ENCODE assay signal across 8 cellular contexts in genomic region chr13:94550030-94550738, GRCh38. TPM values are rescaled to one million over a fixed set of nuclear protein-coding genes. Genes with fewer than 3 reads are reported as not detected.
DNase-seq lines count a peak whose midpoint lies in the region; ATAC-seq and TF ChIP-seq lines count a peak whose summit lies in the region.

No MANE protein-coding gene starts in this region.

- H3K9me3 ChIP-seq in SJSA1 (replicated peaks) = no peaks in the 10 kb centered on the region

- no peaks in the 10 kb centered on the region for H3K36me3 ChIP-seq in SJSA1

- peaks cover 7% of the 10 kb centered on the region for H3K9me3 Mint-ChIP-seq in T-helper 2 cell treated with Interferon-gamma antibody and Interleukin-4, amounts not matched to agents 5 μg/mL and 100 μg/mL, for 36 hours
- peaks cover 3% of the 10 kb centered on the region for H3K9me3 Mint-ChIP-seq in natural killer cell treated with Interleukin-12 subunit alpha and Interleukin-12 subunit beta and Interleukin-15 and Interleukin-18, amount 100 ng/mL, for 72 hours

- DNase-seq in T-helper 2 cell treated with Interferon-gamma antibody and Interleukin-4, amounts not matched to agents 5 μg/mL and 100 μg/mL, for 36 hours (ENCODE audit: low spot score) = no peak
- DNase-seq in T-helper 2 cell = no peak
- no peak for DNase-seq in SJSA1 (ENCODE audit: low read depth in 1 of 2, low spot score in 2 of 2)
- peak; percentile 13 for DNase-seq in epithelial cell of proximal tubule (ENCODE audit: low read depth)
- DNase-seq in natural killer cell treated with Interleukin-12 subunit alpha and Interleukin-12 subunit beta and Interleukin-15 and Interleukin-18, amount 100 ng/mL, for 72 hours (ENCODE audit: low spot score) = no peak
- no peak for DNase-seq in stimulated activated CD4-positive, alpha-beta T cell treated with anti-CD3 and anti-CD28 coated beads, Interleukin-15, amount 100 ng/mL, for 24 hours
- DNase-seq in T-helper 9 cell = no peak

- no peak overlapping the region for H3K27ac ChIP-seq in SJSA1

- peak overlapping the region; percentile 94 for H3K4me3 Mint-ChIP-seq in T-helper 2 cell treated with Interferon-gamma antibody and Interleukin-4, amounts not matched to agents 5 μg/mL and 100 μg/mL, for 36 hours
- peak overlapping the region; percentile 89 for H3K4me3 Mint-ChIP-seq in natural killer cell treated with Interleukin-12 subunit alpha and Interleukin-12 subunit beta and Interleukin-15 and Interleukin-18, amount 100 ng/mL, for 72 hours

- peaks cover 18% of the 10 kb centered on the region for H3K27me3 Mint-ChIP-seq in T-helper 2 cell treated with Interferon-gamma antibody and Interleukin-4, amounts not matched to agents 5 μg/mL and 100 μg/mL, for 36 hours (ENCODE audit: low read depth)
- no peaks in the 10 kb centered on the region for H3K27me3 Mint-ChIP-seq in natural killer cell treated with Interleukin-12 subunit alpha and Interleukin-12 subunit beta and Interleukin-15 and Interleukin-18, amount 100 ng/mL, for 72 hours

- no peaks in the 10 kb centered on the region for H3K27me3 ChIP-seq in SJSA1 (replicated peaks)

- 0 out of 2 replicates have a peak, but pooled peaks cover 5% of the 10 kb centered on the region for H3K4me1 ChIP-seq in SJSA1 (replicated peaks)

- peaks cover 9% of the 10 kb centered on the region for H3K36me3 Mint-ChIP-seq in T-helper 2 cell treated with Interferon-gamma antibody and Interleukin-4, amounts not matched to agents 5 μg/mL and 100 μg/mL, for 36 hours (ENCODE audit: low read depth)
- H3K36me3 Mint-ChIP-seq in natural killer cell treated with Interleukin-12 subunit alpha and Interleukin-12 subunit beta and Interleukin-15 and Interleukin-18, amount 100 ng/mL, for 72 hours = peaks cover 6% of the 10 kb centered on the region

- H3K4me3 ChIP-seq in SJSA1 (peak overlapping the region; percentile 49), epithelial cell of proximal tubule (ENCODE audit: low read depth, low read length) (peak overlapping the region; percentile 75)

- H3K27ac Mint-ChIP-seq in T-helper 2 cell treated with Interferon-gamma antibody and Interleukin-4, amounts not matched to agents 5 μg/mL and 100 μg/mL, for 36 hours = peak overlapping the region; percentile 95
- H3K27ac Mint-ChIP-seq in natural killer cell treated with Interleukin-12 subunit alpha and Interleukin-12 subunit beta and Interleukin-15 and Interleukin-18, amount 100 ng/mL, for 72 hours = peak overlapping the region; percentile 86 to 93

- peaks cover 11% of the 10 kb centered on the region for H3K4me1 Mint-ChIP-seq in T-helper 2 cell treated with Interferon-gamma antibody and Interleukin-4, amounts not matched to agents 5 μg/mL and 100 μg/mL, for 36 hours (ENCODE audit: low read depth)
- H3K4me1 Mint-ChIP-seq in natural killer cell treated with Interleukin-12 subunit alpha and Interleukin-12 subunit beta and Interleukin-15 and Interleukin-18, amount 100 ng/mL, for 72 hours (ENCODE audit: low read depth in 2 of 2) = peaks cover 25 to 27% of the 10 kb centered on the region in 2 donors

- ATAC-seq in HG02885 (IDR thresholded peaks at IDR 0.05; ENCODE audit: poor library complexity, unreplicated experiment) = peak; percentile 13
- peak; percentile 2 to 3 for ATAC-seq in natural killer cell treated with Interleukin-12 subunit alpha and Interleukin-12 subunit beta and Interleukin-15 and Interleukin-18, amount 100 ng/mL, for 72 hours

- TF ChIP-seq CTCF in epithelial cell of proximal tubule (conservative IDR thresholded peaks at IDR 0.05; ENCODE audit: low read depth, low read length) = no peak

RNA-seq across cellular contexts. Expression of gene TGDS, which starts 45.8 kb away (rescaled TPM):
- 10.0 and 12.1 TPM in 2 replicates for total RNA-seq in SJSA1 (2014; rRNA removed; shearing (Covaris generic))
- total RNA-seq in epithelial cell of proximal tubule = 12.2 and 13.8 TPM in 2 replicates
- 10 to 100 TPM; 18.7 to 20.5 TPM for total RNA-seq in natural killer cell treated with Interleukin-12 subunit alpha and Interleukin-12 subunit beta and Interleukin-15 and Interleukin-18, amount 100 ng/mL, for 72 hours

RNA-seq across cellular contexts. Expression of gene GPR180, which starts 51.5 kb away (rescaled TPM):
- total RNA-seq in SJSA1 (2014; rRNA removed; shearing (Covaris generic)) = 9.2 and 10.7 TPM in 2 replicates
- 8.2 and 9.8 TPM in 2 replicates for total RNA-seq in epithelial cell of proximal tubule
- 1 to 10 TPM; 7.1 to 7.8 TPM for total RNA-seq in natural killer cell treated with Interleukin-12 subunit alpha and Interleukin-12 subunit beta and Interleukin-15 and Interleukin-18, amount 100 ng/mL, for 72 hours
